In the genomic region with DNA sequence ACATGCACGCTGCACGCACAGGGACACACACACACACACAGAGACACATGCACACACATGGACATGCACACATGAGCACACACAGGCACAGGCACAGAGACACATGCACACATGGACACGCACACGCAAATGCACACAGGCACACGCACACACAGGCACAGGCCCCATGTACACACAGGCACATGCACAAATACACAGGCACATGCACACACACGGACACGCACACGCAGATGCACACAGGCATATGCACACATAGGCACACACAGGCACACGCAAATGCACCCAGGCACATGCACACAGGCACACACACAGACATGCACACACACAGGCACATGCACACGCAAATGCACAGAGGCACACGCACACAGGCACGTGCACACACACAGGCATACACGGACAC, we compare ENCODE assay signal across 19 cellular contexts. TPM values are rescaled to one million over a fixed set of nuclear protein-coding genes. Genes with fewer than 3 reads are reported as not detected.
DNase-seq lines count a peak whose midpoint lies in the region; ATAC-seq, FAIRE-seq and TF ChIP-seq lines count a peak whose summit lies in the region.
"Had no signal": no experiment of that assay in that cellular context is flagged by ENCODE, and none has a peak within 500 bp of the region (broad histone marks: within the 10 kb centered on the region; RNA-seq: fewer than 3 reads in every experiment).

No MANE protein-coding gene starts in this region.

- peak overlapping the region; percentile 6 for H3K23ac ChIP-seq in H9 (ENCODE audit: insufficient read length, low read depth, low read length)
- H3K23ac ChIP-seq in trophoblast cell (ENCODE audit: low read length): no peak overlapping the region

- H2BK12ac ChIP-seq in H9 (ENCODE audit: insufficient read length, low read depth, low read length): no peak overlapping the region
- no peak overlapping the region for H2BK12ac ChIP-seq in trophoblast cell (ENCODE audit: low read length)

- H4K20me1 ChIP-seq in H9 (ENCODE audit: control insufficient read depth, insufficient read depth, insufficient read length): no peaks in the 10 kb centered on the region

- ATAC-seq in T-helper 17 cell (no peak), HG03342 (IDR thresholded peaks at IDR 0.05; ENCODE audit: unreplicated experiment) (no peak)

- H3K4ac ChIP-seq in H9 (ENCODE audit: low read depth, low read length): no peak overlapping the region
- no peak overlapping the region for H3K4ac ChIP-seq in trophoblast cell (ENCODE audit: low read depth, low read length)

- no peaks in the 10 kb centered on the region for H3K36me3 Mint-ChIP-seq in H9 (ENCODE audit: insufficient read depth in 1 of 3, low read depth in 3 of 3)
- no peaks in the 10 kb centered on the region for H3K36me3 Mint-ChIP-seq in T-helper 17 cell (ENCODE audit: low read depth)

- no peak overlapping the region for H2BK5ac ChIP-seq in H9 (ENCODE audit: insufficient read length, low read length)
- no peak overlapping the region for H2BK5ac ChIP-seq in trophoblast cell (ENCODE audit: low read depth, low read length, poor library complexity)

- H3K9ac ChIP-seq in H9 (ENCODE audit: extremely low read depth, insufficient read length, low read length): no peak overlapping the region
- H3K9ac ChIP-seq in kidney (ENCODE audit: low read length in 2 of 2): no peak overlapping the region
- H3K9ac ChIP-seq in trophoblast cell (ENCODE audit: low read length): no peak overlapping the region
- H3K9ac ChIP-seq: GM23248 had no signal

- no peak for FAIRE-seq in kidney (lab: Jason Lieb, UNC)

- 0 out of 5 replicates have a peak, but pooled peaks cover 0 to 2% of the 10 kb centered on the region in 2 experiments for H3K9me3 Mint-ChIP-seq in H9

- no CpG with 5 or more reads among the region's 13 CpGs for WGBS in H9 (ENCODE audit: extremely low coverage, insufficient read length, low lambda C conversion rate)
- WGBS in trophoblast cell (ENCODE audit: extremely low coverage, insufficient coverage, insufficient read length): no CpG with 5 or more reads among the region's 13 CpGs

- no peaks in the 10 kb centered on the region for H3K9me3 ChIP-seq in H9 (ENCODE audit: control insufficient read depth, low read depth, low read length)
- no peaks in the 10 kb centered on the region for H3K9me3 ChIP-seq in T-helper 17 cell (ENCODE audit: control insufficient read depth, low read length, poor library complexity, severe bottlenecking)
- no peaks in the 10 kb centered on the region for H3K9me3 ChIP-seq in kidney (ENCODE audit: control insufficient read depth in 1 of 2, low read length in 2 of 2)
- H3K9me3 ChIP-seq in trophoblast cell (ENCODE audit: insufficient read depth, low read depth, low read length): no peaks in the 10 kb centered on the region

- H2AFZ ChIP-seq in H9 (ENCODE audit: low read length) (no peak overlapping the region), trophoblast cell (ENCODE audit: insufficient read depth, low read length, poor library complexity) (no peak overlapping the region)
- H2AFZ ChIP-seq: GM23248 had no signal

- TF ChIP-seq CTCF in H9 (conservative IDR thresholded peaks at IDR 0.05) (no peak), kidney (IDR thresholded peaks at IDR 0.05; ENCODE audit: borderline replicate concordance, extremely low read depth, insufficient read depth) (no peak), GM13977 (IDR thresholded peaks at IDR 0.05; ENCODE audit: extremely low read depth, insufficient read depth, missing control alignments) (no peak)

- H2AK5ac ChIP-seq in H9 (ENCODE audit: insufficient read length, low read length): no peak overlapping the region
- no peak overlapping the region for H2AK5ac ChIP-seq in trophoblast cell (ENCODE audit: low read length)

- H3K14ac ChIP-seq in H9 (ENCODE audit: insufficient read depth, low read length) (no peak overlapping the region), trophoblast cell (ENCODE audit: low read length) (no peak overlapping the region)

- no peak overlapping the region for H2BK15ac ChIP-seq in H9 (ENCODE audit: low read depth, low read length)

- H4K5ac ChIP-seq in H9 (ENCODE audit: insufficient read length, low read depth, low read length): no peak overlapping the region

- H2BK20ac ChIP-seq in H9 (ENCODE audit: low read depth, low read length, poor library complexity, severe bottlenecking): no peak overlapping the region

- H2BK120ac ChIP-seq in H9 (ENCODE audit: low read depth, low read length, poor library complexity, severe bottlenecking) (no peak overlapping the region), trophoblast cell (ENCODE audit: insufficient read depth, low read length, poor library complexity) (no peak overlapping the region)

- intact Hi-C loops in kidney (cut with DNase I): no loop called here

- H3K18ac ChIP-seq in H9 (ENCODE audit: insufficient read length, low read depth, low read length) (no peak overlapping the region), trophoblast cell (ENCODE audit: low read length) (no peak overlapping the region)

- H3K4me1 Mint-ChIP-seq in H9 (peaks cover 2 to 11% of the 10 kb centered on the region in 2 experiments; a peak in 2 of 4 replicates), T-helper 17 cell (peaks cover 15% of the 10 kb centered on the region)

- H4K8ac ChIP-seq in H9 (replicated peaks; ENCODE audit: insufficient read length, low read depth, low read length) (no peak overlapping the region), trophoblast cell (ENCODE audit: low read depth, low read length) (no peak overlapping the region)

- no peak for DNase-seq in H9
- DNase-seq in T-helper 17 cell: no peak
- DNase-seq in kidney: peak; percentile 29
- no peak for DNase-seq in trophoblast cell
- DNase-seq in hepatic stellate cell (ENCODE audit: low spot score): no peak
- DNase-seq in GM13977 (ENCODE audit: low spot score): no peak
- DNase-seq: DMS 273 treated with DMSO at 0.1 percent for 48 hours, DND-41, GM23248, NCI-H1048, NCI-H1436 treated with DMSO at 0.1 percent for 48 hours, NCI-H2029, NCI-H2171, NCI-H446 treated with DMSO at 0.1 percent for 48 hours, Right ventricle myocardium superior, SW 1271 had no signal

- H3K4me2 ChIP-seq in H9 (ENCODE audit: insufficient read depth, insufficient read length, low read length) (no peak overlapping the region), trophoblast cell (ENCODE audit: low read length) (no peak overlapping the region)

- H4K12ac ChIP-seq in trophoblast cell (ENCODE audit: low read depth, low read length): no peak overlapping the region

- H3K4me3 Mint-ChIP-seq in H9: no peak overlapping the region; a peak in 1 of 5 replicates
- no peak overlapping the region for H3K4me3 Mint-ChIP-seq in T-helper 17 cell

- H3K56ac ChIP-seq in H9 (ENCODE audit: insufficient read length, low read depth, low read length): no peak overlapping the region

- H3K79me1 ChIP-seq in H9 (ENCODE audit: insufficient read depth, low read depth, low read length, poor library complexity, severe bottlenecking) (no peaks in the 10 kb centered on the region), trophoblast cell (ENCODE audit: low read length) (peaks cover 4% of the 10 kb centered on the region)

- in situ Hi-C loops in GM13977 (cut with MboI; ENCODE audit: low pct_unique_long_range_greater_than_20kb, low sequenced_read_pairs, unreplicated experiment): no loop called here

- H3K79me2 ChIP-seq in H9 (ENCODE audit: insufficient read depth, low read length) (no peaks in the 10 kb centered on the region), trophoblast cell (ENCODE audit: control insufficient read depth, insufficient read depth, low read length, poor library complexity) (no peaks in the 10 kb centered on the region)

- H3K27ac Mint-ChIP-seq in H9 (peak overlapping the region in 2 of 3 experiments; percentile 30 to 71; a peak in 2 of 7 replicates), T-helper 17 cell (peak overlapping the region; percentile 57)

- H3K4me3 ChIP-seq in kidney (ENCODE audit: low read length in 2 of 2) (no peak overlapping the region), trophoblast cell (ENCODE audit: low read depth, low read length) (peak overlapping the region; percentile 34)
- H3K4me3 ChIP-seq: GM23248 had no signal

- peaks cover 7% of the 10 kb centered on the region for H3K27me3 Mint-ChIP-seq in H9 (ENCODE audit: low read depth)
- no peaks in the 10 kb centered on the region for H3K27me3 Mint-ChIP-seq in T-helper 17 cell

- H3K23me2 ChIP-seq in H9 (ENCODE audit: insufficient read length, low read depth, low read length, poor library complexity, severe bottlenecking): no peaks in the 10 kb centered on the region

- H3K27me3 ChIP-seq in H9 (ENCODE audit: insufficient read depth, low read length): no peaks in the 10 kb centered on the region
- H3K27me3 ChIP-seq in trophoblast cell (ENCODE audit: insufficient read depth, low read length): no peaks in the 10 kb centered on the region

- H3K36me3 ChIP-seq in kidney (ENCODE audit: control insufficient read depth in 1 of 2, insufficient read depth in 2 of 2, low read length in 2 of 2) (peaks cover 21 to 50% of the 10 kb centered on the region in 2 donors), trophoblast cell (ENCODE audit: control insufficient read depth in 1 of 2, insufficient read depth in 2 of 2, low read length in 2 of 2) (peaks cover 15 to 22% of the 10 kb centered on the region in 2 experiments)

- H3K27ac ChIP-seq in H9 (ENCODE audit: insufficient read length, low read depth, low read length): no peak overlapping the region
- no peak overlapping the region for H3K27ac ChIP-seq in kidney (ENCODE audit: low read depth in 2 of 2, low read length in 2 of 2)
- no peak overlapping the region for H3K27ac ChIP-seq in trophoblast cell (ENCODE audit: low read depth, low read length)
- H3K27ac ChIP-seq: GM23248 had no signal

- H3K4me1 ChIP-seq in H9 (ENCODE audit: insufficient read depth, low read length) (no peaks in the 10 kb centered on the region), kidney (ENCODE audit: control insufficient read depth in 1 of 2, insufficient read depth in 1 of 2, low read depth in 1 of 2, low read length in 2 of 2) (peaks cover 0 to 3% of the 10 kb centered on the region in 2 donors), trophoblast cell (ENCODE audit: control insufficient read depth in 1 of 2, insufficient read depth in 2 of 2, low read length in 2 of 2) (peaks cover 15 to 24% of the 10 kb centered on the region in 2 experiments)

- no peak overlapping the region for H3T11ph ChIP-seq in H9 (ENCODE audit: low read length)

- H4K91ac ChIP-seq in H9 (ENCODE audit: insufficient read length, low read depth, low read length) (no peak overlapping the region), trophoblast cell (ENCODE audit: low read depth, low read length) (no peak overlapping the region)

RNA-seq across cellular contexts. Expression of a gene that starts 30.3 kb away (rescaled TPM):
- total RNA-seq in H9 (2021): 2.9 and 3.0 TPM in 2 replicates
- not detected for total RNA-seq in T-helper 17 cell
- 1.7 TPM for total RNA-seq in kidney
- 6.5 TPM for polyA plus RNA-seq in kidney (ENCODE audit: insufficient read depth, low read depth, low replicate concordance)
- 31.1 and 33.0 TPM in 2 replicates for polyA plus RNA-seq in trophoblast cell (2013)
- total RNA-seq: MCF 10A had no signal

RNA-seq across cellular contexts. Expression of a gene that starts 40.1 kb away (rescaled TPM):
- total RNA-seq in H9 (2021) (0.39 and 0.74 TPM in 2 replicates), T-helper 17 cell (100 to 1,000 TPM; 134 TPM), kidney (127 TPM)
- 43.1 TPM for polyA plus RNA-seq in kidney (ENCODE audit: insufficient read depth, low read depth, low replicate concordance)
- polyA plus RNA-seq in trophoblast cell (2013): 12.8 and 13.1 TPM in 2 replicates
- total RNA-seq: G401 had no signal

Comparison
In these comparisons a context has a peak if more than half of its experiments do, and no peak if none do; other contexts are left out.
1. RNA of a gene that starts 40.1 kb away (total RNA-seq): 134 TPM in T-helper 17 cell and 127 TPM in kidney (single experiment); 0.39 to 0.74 TPM in H9; every median in the first group is over 10 times any median in the second.